ENCODE assay signal across 11 cellular contexts in the genomic region with DNA sequence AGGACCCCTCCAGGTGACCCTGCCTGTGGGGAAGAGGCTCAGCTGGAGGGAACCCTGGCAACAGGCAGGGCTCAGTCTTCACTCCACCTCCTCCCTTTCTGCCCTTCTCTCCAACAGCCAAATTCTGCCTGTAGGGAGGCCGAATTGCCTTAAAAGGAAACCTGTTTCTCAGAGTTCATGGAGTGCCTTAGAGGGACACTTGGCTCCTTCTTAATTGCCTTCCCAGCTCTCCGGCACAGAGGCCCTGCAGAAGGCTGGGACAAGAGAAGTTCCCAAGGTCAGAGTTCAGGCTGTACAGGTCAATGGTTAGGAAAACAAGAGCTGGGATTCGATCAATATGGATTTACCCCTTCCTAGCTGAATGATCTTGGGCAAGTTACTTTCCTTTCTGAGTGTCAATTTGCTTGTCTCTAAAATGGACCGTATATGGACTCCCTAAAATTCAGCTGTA. TPM values are rescaled to one million over a fixed set of nuclear protein-coding genes. Genes with fewer than 3 reads are reported as not detected.
DNase-seq lines count a peak whose midpoint lies in the region; ATAC-seq and TF ChIP-seq lines count a peak whose summit lies in the region.
"Had no signal": no experiment of that assay in that cellular context is flagged by ENCODE, and none has a peak within 500 bp of the region (broad histone marks: within the 10 kb centered on the region; RNA-seq: fewer than 3 reads in every experiment).

No MANE protein-coding gene starts in this region.

- 50 to 60% methylated on average over 4 of the region's 4 CpGs for WGBS in GM23248 (ENCODE audit: low coverage in 1 of 2, low lambda C conversion rate in 2 of 2, missing lambda C conversion rate in 2 of 2), 2 experiments

- no peaks in the 10 kb centered on the region for H3K9me3 Mint-ChIP-seq in CD4-positive, alpha-beta T cell
- H3K9me3 Mint-ChIP-seq: memory B cell had no signal

- intact Hi-C loops in sciatic nerve (cut with DNase I), result loop anchor here (10.0 kb wide), 1 partner anchor 56 kb away; no protein-coding TSS in a partner anchor
- intact Hi-C loops in CD4-positive, alpha-beta T cell (cut with DNase I, micrococcal nuclease), result loop anchor here in 1 of 2 experiments (10.0 kb wide), 1 partner anchor 346 kb away; the partner anchor contains the start of gene TMEM9

- peaks cover 8% of the 10 kb centered on the region; the same call in 1 of the 2 replicates for H3K36me3 ChIP-seq in GM23248 (ENCODE audit: low read depth)

- peaks cover 65% of the 10 kb centered on the region for H3K4me1 ChIP-seq in GM23248 (ENCODE audit: insufficient read depth)

- in situ Hi-C loops in GM23248 (cut with MboI), result no loop called here

- H3K4me1 Mint-ChIP-seq in CD4-positive, alpha-beta T cell (ENCODE audit: low read depth), result peaks cover 15% of the 10 kb centered on the region

- H3K9me2 ChIP-seq in GM23248 (ENCODE audit: insufficient read depth), result no peaks in the 10 kb centered on the region

- H3F3A ChIP-seq in GM23248 (ENCODE audit: insufficient read depth), result peaks cover 54% of the 10 kb centered on the region

- no peaks in the 10 kb centered on the region for H3K9me3 ChIP-seq in GM23248 (ENCODE audit: low read depth)
- no peaks in the 10 kb centered on the region for H3K9me3 ChIP-seq in CD4-positive, alpha-beta T cell (ENCODE audit: control insufficient read depth, low read length)

- no peaks in the 10 kb centered on the region for H4K20me1 ChIP-seq in GM23248 (ENCODE audit: insufficient read depth)

- TF ChIP-seq CTCF in cardiac fibroblast (IDR thresholded peaks at IDR 0.05; ENCODE audit: low read depth, low read length), result no peak
- no peak for TF ChIP-seq CTCF in CD4-positive, alpha-beta T cell (IDR thresholded peaks at IDR 0.05)

- peak overlapping the region; percentile 5; the same call in 1 of the 2 replicates for H3K9ac ChIP-seq in GM23248

- peak overlapping the region; percentile 10 for H3K4me2 ChIP-seq in GM23248 (ENCODE audit: unreplicated experiment)

- H3K27me3 Mint-ChIP-seq in CD4-positive, alpha-beta T cell, result no peaks in the 10 kb centered on the region
- H3K27me3 Mint-ChIP-seq: memory B cell had no signal

- no peak overlapping the region for H2AFZ ChIP-seq in GM23248

- H3K79me2 ChIP-seq in GM23248 (ENCODE audit: insufficient read depth), result peaks cover 97% of the 10 kb centered on the region

- CTCF ChIA-PET in CD4-positive, alpha-beta T cell (lab: Charles Lee), result interaction anchor here (4.3 kb wide), 1 partner anchor 12 kb away, joined by 29 read pairs; no protein-coding TSS in a partner anchor

- POLR2A ChIA-PET in CD4-positive, alpha-beta T cell (lab: Charles Lee), result interaction anchor here (1.1 kb wide), 1 partner anchor 19 kb away, joined by 3 read pairs; no protein-coding TSS in a partner anchor

- DNase-seq in GM23248 (peak; percentile 28), cardiac fibroblast (ENCODE audit: low read depth in 2 of 2) (peak; percentile 49 to 62), iPS-NIHi7 (ENCODE audit: extremely low spot score) (peak; percentile 33), sciatic nerve (ENCODE audit: low spot score) (no peak), islet precursor cell (no peak), NCI-H748 (lab: John Stamatoyannopoulos, UW; ENCODE audit: unreplicated experiment) (no peak)
- DNase-seq in CD4-positive, alpha-beta T cell, result no peak
- DNase-seq: NCI-H2107 had no signal

- H3K27ac Mint-ChIP-seq in CD4-positive, alpha-beta T cell, result no peak overlapping the region
- H3K27ac Mint-ChIP-seq: memory B cell had no signal

- peaks cover 5% of the 10 kb centered on the region for H3K36me3 Mint-ChIP-seq in CD4-positive, alpha-beta T cell (ENCODE audit: low read depth)

- H3K27ac ChIP-seq in GM23248, result peak overlapping the region; percentile 56
- H3K27ac ChIP-seq in CD4-positive, alpha-beta T cell (ENCODE audit: low read depth, low read length), result no peak overlapping the region
- H3K27ac ChIP-seq: C4-2B had no signal

- ATAC-seq in sciatic nerve, result peak; percentile 73
- no peak for ATAC-seq in HG03139 (IDR thresholded peaks at IDR 0.05; ENCODE audit: unreplicated experiment)
- no peak for ATAC-seq in CD4-positive, alpha-beta T cell (ENCODE audit: poor library complexity)

- no peak overlapping the region for H3K4me3 Mint-ChIP-seq in CD4-positive, alpha-beta T cell
- H3K4me3 Mint-ChIP-seq: memory B cell had no signal

- H3K4me3 ChIP-seq in GM23248, result no peak overlapping the region
- no peak overlapping the region for H3K4me3 ChIP-seq in cardiac fibroblast (replicated peaks in 1 of 2; ENCODE audit: low read depth in 2 of 2, low read length in 2 of 2)

- no peaks in the 10 kb centered on the region for H3K27me3 ChIP-seq in GM23248 (replicated peaks; ENCODE audit: insufficient read depth)
- H3K27me3 ChIP-seq in CD4-positive, alpha-beta T cell (ENCODE audit: control insufficient read depth, insufficient read depth, low read length), result no peaks in the 10 kb centered on the region

RNA-seq across cellular contexts. Expression of gene CSRP1, which starts 6.2 kb away (rescaled TPM):
- 1,160 and 1,256 TPM in 2 replicates for total RNA-seq in GM23248 (2014; rRNA removed; shearing (Covaris generic))
- polyA plus RNA-seq in GM23248 (2016; fragmentation: Nextera tagmentation; extraction: Ambion mirVana), result 510 and 529 TPM in 2 replicates
- 768 TPM for total RNA-seq in sciatic nerve
- total RNA-seq in CD4-positive, alpha-beta T cell, result 10 to 100 TPM; 34.8 to 39.9 TPM

RNA-seq across cellular contexts. Expression of gene PHLDA3, which starts 31.7 kb away (rescaled TPM):
- total RNA-seq in GM23248 (2014; rRNA removed; shearing (Covaris generic)), result 148 and 162 TPM in 2 replicates
- polyA plus RNA-seq in GM23248 (2016; fragmentation: Nextera tagmentation; extraction: Ambion mirVana), result 112 and 117 TPM in 2 replicates
- total RNA-seq in sciatic nerve, result 159 TPM
- total RNA-seq in CD4-positive, alpha-beta T cell, result under 1 TPM; 0.45 to 0.71 TPM

RNA-seq across cellular contexts. Expression of gene NAV1, which starts 38.2 kb away (rescaled TPM):
- 79.0 and 81.8 TPM in 2 replicates for total RNA-seq in GM23248 (2014; rRNA removed; shearing (Covaris generic))
- polyA plus RNA-seq in GM23248 (2016; fragmentation: Nextera tagmentation; extraction: Ambion mirVana), result 74.7 and 75.6 TPM in 2 replicates
- total RNA-seq in sciatic nerve, result 84.0 TPM
- total RNA-seq in CD4-positive, alpha-beta T cell, result 1 to 10 TPM; 2.8 to 4.3 TPM

Comparison
In these comparisons a context has a peak if more than half of its experiments do, and no peak if none do; other contexts are left out.
1. DNase-seq: peak in GM23248 (single experiment), cardiac fibroblast (2 of 2) and iPS-NIHi7 (single experiment); none in sciatic nerve (single experiment), islet precursor cell (single experiment), NCI-H748 (single experiment) and CD4-positive, alpha-beta T cell (0 of 10).
2. RNA of gene CSRP1, which starts 6.2 kb away (total RNA-seq): 1,160 to 1,256 TPM in GM23248 and 768 TPM in sciatic nerve (single experiment); 34.8 to 39.9 TPM in CD4-positive, alpha-beta T cell; every median in the first group is over 10 times any median in the second.
3. RNA of gene PHLDA3, which starts 31.7 kb away (total RNA-seq): 148 to 162 TPM in GM23248 and 159 TPM in sciatic nerve (single experiment); 0.45 to 0.71 TPM in CD4-positive, alpha-beta T cell; every median in the first group is over 10 times any median in the second.
4. RNA of gene NAV1, which starts 38.2 kb away (total RNA-seq): 84.0 TPM in sciatic nerve (single experiment) and 79.0 to 81.8 TPM in GM23248; 2.8 to 4.3 TPM in CD4-positive, alpha-beta T cell; every median in the first group is over 10 times any median in the second.